In genomic region chr4:65302145-65302544, GRCh38 we compare ENCODE assay signal across 22 cellular contexts.
A peak's percentile ranks its signal among the peaks of the same experiment; 100 is the strongest.
DNase-seq lines count a peak whose midpoint lies in the region; ATAC-seq, FAIRE-seq and TF ChIP-seq lines count a peak whose summit lies in the region.
"Had no signal": no experiment of that assay in that cellular context is flagged by ENCODE, and none has a peak within 500 bp of the region (broad histone marks: within the 10 kb centered on the region; RNA-seq: fewer than 3 reads in every experiment).

No MANE protein-coding gene starts in this region.

- no peaks in the 10 kb centered on the region for H3K4me1 Mint-ChIP-seq in astrocyte (ENCODE audit: low read depth, unreplicated experiment)
- H3K4me1 Mint-ChIP-seq in CD4-positive, alpha-beta T cell (ENCODE audit: low read depth), result no peaks in the 10 kb centered on the region
- no peaks in the 10 kb centered on the region for H3K4me1 Mint-ChIP-seq in H9

- CTCF ChIA-PET in CD4-positive, alpha-beta T cell (lab: Charles Lee), result no interaction called here

- no CpG with 5 or more reads among the region's 1 CpG for WGBS in H9 (ENCODE audit: extremely low coverage, insufficient read length, low lambda C conversion rate)

- H3K27me3 ChIP-seq in astrocyte (ENCODE audit: insufficient read depth, low read length), result no peaks in the 10 kb centered on the region
- no peaks in the 10 kb centered on the region for H3K27me3 ChIP-seq in CD4-positive, alpha-beta T cell (ENCODE audit: control insufficient read depth, insufficient read depth, low read length)
- H3K27me3 ChIP-seq in breast epithelium, result no peaks in the 10 kb centered on the region
- no peaks in the 10 kb centered on the region for H3K27me3 ChIP-seq in H9 (ENCODE audit: insufficient read depth, low read length)
- H3K27me3 ChIP-seq: BE2C had no signal

- H3K18ac ChIP-seq in H9 (ENCODE audit: insufficient read length, low read depth, low read length), result no peak overlapping the region

- no peaks in the 10 kb centered on the region for H3K23me2 ChIP-seq in H9 (ENCODE audit: insufficient read length, low read depth, low read length, poor library complexity, severe bottlenecking)

- no peaks in the 10 kb centered on the region for H3K79me1 ChIP-seq in H9 (ENCODE audit: insufficient read depth, low read depth, low read length, poor library complexity, severe bottlenecking)

- TF ChIP-seq POLR2A in breast epithelium (IDR thresholded peaks at IDR 0.05), result no peak

- no peak overlapping the region for H4K5ac ChIP-seq in H9 (ENCODE audit: insufficient read length, low read depth, low read length)

- H3K4me2 ChIP-seq in astrocyte (ENCODE audit: low read length) (no peak overlapping the region), H9 (ENCODE audit: insufficient read depth, insufficient read length, low read length) (no peak overlapping the region)
- H3K4me2 ChIP-seq: A549, SK-N-SH had no signal

- H3K4me3 ChIP-seq in astrocyte (ENCODE audit: insufficient read depth, low read depth, low read length) (no peak overlapping the region), fibroblast of the aortic adventitia (ENCODE audit: low read depth, low read length) (no peak overlapping the region), breast epithelium (no peak overlapping the region)
- H3K4me3 ChIP-seq: A549, K562 had no signal

- H3K36me3 Mint-ChIP-seq in astrocyte (ENCODE audit: low read depth, unreplicated experiment) (no peaks in the 10 kb centered on the region), H9 (ENCODE audit: insufficient read depth in 1 of 3, low read depth in 3 of 3) (no peaks in the 10 kb centered on the region)
- no peaks in the 10 kb centered on the region for H3K36me3 Mint-ChIP-seq in CD4-positive, alpha-beta T cell (ENCODE audit: low read depth)

- no peak overlapping the region for H2BK5ac ChIP-seq in H9 (ENCODE audit: insufficient read length, low read length)

- H2AK5ac ChIP-seq in H9 (ENCODE audit: insufficient read length, low read length), result no peak overlapping the region

- H3K79me2 ChIP-seq in astrocyte (ENCODE audit: insufficient read depth, low read length) (no peaks in the 10 kb centered on the region), H9 (ENCODE audit: insufficient read depth, low read length) (no peaks in the 10 kb centered on the region)

- H3K56ac ChIP-seq in H9 (ENCODE audit: insufficient read length, low read depth, low read length), result no peak overlapping the region

- intact Hi-C loops in CD4-positive, alpha-beta T cell (cut with DNase I, micrococcal nuclease), result no loop called here
- intact Hi-C loops in breast epithelium (cut with DNase I; ENCODE audit: low total_unique reads), result no loop called here

- H3K27ac Mint-ChIP-seq in astrocyte (ENCODE audit: unreplicated experiment) (no peak overlapping the region), H9 (no peak overlapping the region)
- H3K27ac Mint-ChIP-seq in CD4-positive, alpha-beta T cell, result no peak overlapping the region

- H3K4me1 ChIP-seq in astrocyte (ENCODE audit: insufficient read depth, low read length) (peaks cover 3% of the 10 kb centered on the region), breast epithelium (no peaks in the 10 kb centered on the region), H9 (ENCODE audit: insufficient read depth, low read length) (no peaks in the 10 kb centered on the region)
- H3K4me1 ChIP-seq: A549, BE2C had no signal

- DNase-seq in M059J (ENCODE audit: low read depth) (peak; percentile 32), astrocyte (ENCODE audit: low read depth) (peak; percentile 76), fibroblast of the aortic adventitia (ENCODE audit: low read depth) (peak; percentile 27), breast epithelium (ENCODE audit: low spot score in 2 of 2) (no peak), H9 (no peak), NCI-H1092 treated with DMSO at 0.1 percent for 48 hours (lab: John Stamatoyannopoulos, UW) (no peak)
- no peak for DNase-seq in CD4-positive, alpha-beta T cell
- DNase-seq: BE2C, MM.1S, NCI-H1105 treated with DMSO at 0.1 percent for 48 hours, NCI-H2081, NCI-H2171, NCI-H524 treated with DMSO at 0.1 percent for 48 hours, NCI-H82, SHP77 treated with DMSO at 0.1 percent for 48 hours, SK-N-SH had no signal

- H4K20me1 ChIP-seq in astrocyte (ENCODE audit: insufficient read depth, low read length) (no peaks in the 10 kb centered on the region), H9 (ENCODE audit: control insufficient read depth, insufficient read depth, insufficient read length) (no peaks in the 10 kb centered on the region)

- H3K4ac ChIP-seq in H9 (ENCODE audit: low read depth, low read length), result no peak overlapping the region

- H4K8ac ChIP-seq in H9 (replicated peaks; ENCODE audit: insufficient read length, low read depth, low read length), result no peak overlapping the region

- H3K4me3 Mint-ChIP-seq in astrocyte (ENCODE audit: unreplicated experiment) (no peak overlapping the region), H9 (no peak overlapping the region)
- H3K4me3 Mint-ChIP-seq in CD4-positive, alpha-beta T cell, result no peak overlapping the region

- TF ChIP-seq CTCF in astrocyte (IDR thresholded peaks at IDR 0.05; ENCODE audit: insufficient read depth, low read depth, low read length) (no peak), fibroblast of the aortic adventitia (IDR thresholded peaks at IDR 0.05; ENCODE audit: insufficient read depth, low read length) (no peak), breast epithelium (IDR thresholded peaks at IDR 0.05) (no peak), H9 (conservative IDR thresholded peaks at IDR 0.05) (no peak)
- TF ChIP-seq CTCF in CD4-positive, alpha-beta T cell (IDR thresholded peaks at IDR 0.05), result no peak

- H4K91ac ChIP-seq in H9 (ENCODE audit: insufficient read length, low read depth, low read length), result no peak overlapping the region

- no peak overlapping the region for H2BK15ac ChIP-seq in H9 (ENCODE audit: low read depth, low read length)

- H2BK120ac ChIP-seq in H9 (ENCODE audit: low read depth, low read length, poor library complexity, severe bottlenecking), result no peak overlapping the region

- H3K36me3 ChIP-seq in astrocyte (ENCODE audit: insufficient read depth, low read length) (no peaks in the 10 kb centered on the region), breast epithelium (no peaks in the 10 kb centered on the region)
- H3K36me3 ChIP-seq: BE2C had no signal

- H3K14ac ChIP-seq in H9 (ENCODE audit: insufficient read depth, low read length), result no peak overlapping the region

- no peak overlapping the region for H2BK12ac ChIP-seq in H9 (ENCODE audit: insufficient read length, low read depth, low read length)

- H3K9me3 Mint-ChIP-seq in astrocyte (ENCODE audit: unreplicated experiment) (no peaks in the 10 kb centered on the region), H9 (no peaks in the 10 kb centered on the region)
- H3K9me3 Mint-ChIP-seq in CD4-positive, alpha-beta T cell, result peaks cover 6% of the 10 kb centered on the region

- H3T11ph ChIP-seq in H9 (ENCODE audit: low read length), result no peak overlapping the region

- ATAC-seq in GM18511 (IDR thresholded peaks at IDR 0.05; ENCODE audit: unreplicated experiment), result peak; percentile 53
- ATAC-seq in CD4-positive, alpha-beta T cell (ENCODE audit: poor library complexity), result no peak
- ATAC-seq: A549, HepG2, K562 had no signal

- POLR2A ChIA-PET in CD4-positive, alpha-beta T cell (lab: Charles Lee), result no interaction called here

- H3K9ac ChIP-seq in astrocyte (ENCODE audit: low read length), result no peak overlapping the region
- no peak overlapping the region for H3K9ac ChIP-seq in H9 (ENCODE audit: extremely low read depth, insufficient read length, low read length)
- H3K9ac ChIP-seq: SK-N-SH had no signal

- H2BK20ac ChIP-seq in H9 (ENCODE audit: low read depth, low read length, poor library complexity, severe bottlenecking), result no peak overlapping the region

- H2AFZ ChIP-seq in astrocyte (ENCODE audit: low read depth, low read length) (no peak overlapping the region), H9 (ENCODE audit: low read length) (no peak overlapping the region)

- no peak overlapping the region for H3K23ac ChIP-seq in H9 (ENCODE audit: insufficient read length, low read depth, low read length)

- no peaks in the 10 kb centered on the region for H3K9me3 ChIP-seq in astrocyte (ENCODE audit: insufficient read depth, low read depth, low read length)
- no peaks in the 10 kb centered on the region for H3K9me3 ChIP-seq in CD4-positive, alpha-beta T cell (ENCODE audit: control insufficient read depth, low read length)
- no peaks in the 10 kb centered on the region for H3K9me3 ChIP-seq in breast epithelium
- no peaks in the 10 kb centered on the region for H3K9me3 ChIP-seq in H9 (ENCODE audit: control insufficient read depth, low read depth, low read length)
- H3K9me3 ChIP-seq: A549, BE2C, SK-N-SH had no signal

- H3K27ac ChIP-seq in astrocyte (ENCODE audit: low read depth, low read length), result no peak overlapping the region
- H3K27ac ChIP-seq in CD4-positive, alpha-beta T cell (ENCODE audit: low read depth, low read length), result no peak overlapping the region
- H3K27ac ChIP-seq in breast epithelium, result no peak overlapping the region
- H3K27ac ChIP-seq in H9 (ENCODE audit: insufficient read length, low read depth, low read length), result no peak overlapping the region
- H3K27ac ChIP-seq: A549, RWPE1 had no signal

- no peak for FAIRE-seq in astrocyte (lab: Jason Lieb, UNC)
- FAIRE-seq: A549, H1, HepG2, K562 had no signal

- no peaks in the 10 kb centered on the region for H3K27me3 Mint-ChIP-seq in astrocyte (ENCODE audit: low read depth, unreplicated experiment)
- H3K27me3 Mint-ChIP-seq in CD4-positive, alpha-beta T cell, result no peaks in the 10 kb centered on the region
- no peaks in the 10 kb centered on the region for H3K27me3 Mint-ChIP-seq in H9 (ENCODE audit: low read depth)

Comparison
In these comparisons a context has a peak if more than half of its experiments do, and no peak if none do; other contexts are left out.
1. DNase-seq: peak in M059J (single experiment), astrocyte (single experiment) and fibroblast of the aortic adventitia (single experiment); none in CD4-positive, alpha-beta T cell (0 of 10), breast epithelium (0 of 2), H9 (single experiment) and NCI-H1092 treated with DMSO at 0.1 percent for 48 hours (single experiment).